In the genomic region with DNA sequence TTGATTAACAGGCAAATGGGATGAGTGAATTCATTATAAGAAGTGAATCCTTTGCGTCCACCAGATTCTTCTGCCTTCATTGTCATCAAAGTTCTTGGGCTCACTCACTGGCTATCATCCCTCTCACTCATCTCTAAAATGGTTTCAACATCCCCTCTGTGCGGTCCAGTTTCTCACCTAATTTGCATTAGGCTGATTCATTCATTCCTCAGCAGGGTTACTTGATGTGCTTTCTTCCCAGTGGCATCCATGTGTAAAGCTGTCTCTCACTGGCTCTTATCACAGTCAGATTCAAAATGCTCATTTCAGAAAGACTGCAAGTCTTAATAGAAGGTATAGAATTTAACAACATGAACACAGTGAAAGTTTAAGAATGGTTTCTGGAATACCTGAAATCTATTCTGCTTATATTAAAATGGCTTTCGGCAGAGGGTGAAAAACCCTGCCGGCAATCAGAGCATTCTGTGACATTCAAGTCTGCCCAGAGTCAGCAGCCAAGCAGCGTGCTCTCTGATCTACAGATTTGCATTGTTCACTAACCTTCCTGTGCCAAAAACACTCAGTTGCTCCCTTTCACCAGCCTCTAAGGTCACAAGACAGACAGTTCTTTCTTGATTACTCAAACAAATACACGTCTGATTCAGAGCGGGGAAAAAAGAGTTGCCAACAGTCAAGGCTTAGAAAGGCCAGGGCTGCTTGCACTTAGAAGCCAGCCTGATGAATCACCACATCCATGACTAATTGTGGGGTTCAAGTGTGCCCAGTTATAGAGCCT, we compare ENCODE assay signal across 8 cellular contexts.
A peak's percentile ranks its signal among the peaks of the same experiment; 100 is the strongest.
DNase-seq lines count a peak whose midpoint lies in the region; ATAC-seq lines count a peak whose summit lies in the region.

No MANE protein-coding gene starts in this region.

- no peak overlapping the region for H3K4me3 ChIP-seq in CD4-positive, CD25-positive, alpha-beta regulatory T cell (ENCODE audit: low read depth, low read length)

- peaks cover 0 to 2% (median 0%) of the 10 kb centered on the region in 7 donors for H3K9me3 Mint-ChIP-seq in CD4-positive, CD25-positive, alpha-beta regulatory T cell

- H3K27ac Mint-ChIP-seq in CD4-positive, CD25-positive, alpha-beta regulatory T cell = peak overlapping the region in 2 of 3 donors; percentile 2 to 39

- peak in 1 of 3 donors; percentile 45 for DNase-seq in CD4-positive, CD25-positive, alpha-beta regulatory T cell
- peak in 45 of 56 donors; percentile 1 to 77 (median 26) for DNase-seq in amygdala (lab: John Stamatoyannopoulos, UW)
- DNase-seq in iris pigment epithelial cell (ENCODE audit: low read depth) = peak; percentile 100
- peak; percentile 3 for DNase-seq in stimulated activated CD4-positive, alpha-beta T cell treated with anti-CD3 and anti-CD28 coated beads, Interleukin-4, amount 100 ng/mL, for 1 hour
- no peak for DNase-seq in NCI-H1694 (lab: John Stamatoyannopoulos, UW)
- DNase-seq in RPMI8226 = no peak

- ATAC-seq in CD4-positive, CD25-positive, alpha-beta regulatory T cell (ENCODE audit: low read depth in 2 of 2) = peak in 1 of 2 donors; percentile 39
- ATAC-seq in GM19455 (IDR thresholded peaks at IDR 0.05; ENCODE audit: unreplicated experiment) (peak; percentile 85), HG03442 (IDR thresholded peaks at IDR 0.05; ENCODE audit: unreplicated experiment) (peak; percentile 87)

- H3K36me3 ChIP-seq in CD4-positive, CD25-positive, alpha-beta regulatory T cell (ENCODE audit: control insufficient read depth, insufficient read depth, low read length) = no peaks in the 10 kb centered on the region

- peaks cover 2% of the 10 kb centered on the region for H3K27me3 ChIP-seq in CD4-positive, CD25-positive, alpha-beta regulatory T cell (ENCODE audit: control insufficient read depth, insufficient read depth, low read length)

- H3K9me3 ChIP-seq in CD4-positive, CD25-positive, alpha-beta regulatory T cell (ENCODE audit: control insufficient read depth in 2 of 2, low read length in 2 of 2) = no peaks in the 10 kb centered on the region

- H3K4me1 Mint-ChIP-seq in CD4-positive, CD25-positive, alpha-beta regulatory T cell = no peaks in the 10 kb centered on the region

- no peaks in the 10 kb centered on the region for H3K4me1 ChIP-seq in CD4-positive, CD25-positive, alpha-beta regulatory T cell (ENCODE audit: control insufficient read depth, insufficient read depth, low read length, poor library complexity, severe bottlenecking)

- H3K4me3 Mint-ChIP-seq in CD4-positive, CD25-positive, alpha-beta regulatory T cell = no peak overlapping the region

- no peak overlapping the region for H3K27ac ChIP-seq in CD4-positive, CD25-positive, alpha-beta regulatory T cell (ENCODE audit: insufficient read depth, low read length, poor library complexity, severe bottlenecking)

- H3K36me3 Mint-ChIP-seq in CD4-positive, CD25-positive, alpha-beta regulatory T cell = no peaks in the 10 kb centered on the region

- H3K27me3 Mint-ChIP-seq in CD4-positive, CD25-positive, alpha-beta regulatory T cell = peaks cover 11% of the 10 kb centered on the region

Comparison
In these comparisons a context has a peak if more than half of its experiments do, and no peak if none do; other contexts are left out.
1. DNase-seq: peak in amygdala (45 of 56), iris pigment epithelial cell (single experiment) and stimulated activated CD4-positive, alpha-beta T cell treated with anti-CD3 and anti-CD28 coated beads, Interleukin-4, amount 100 ng/mL, for 1 hour (single experiment); none in NCI-H1694 (single experiment) and RPMI8226 (single experiment).